Comparison of ENCODE assay signal across 19 cellular contexts in genomic region chr6:106782524-106783265, GRCh38.
A peak's percentile ranks its signal among the peaks of the same experiment; 100 is the strongest.
DNase-seq lines count a peak whose midpoint lies in the region; ATAC-seq, FAIRE-seq and TF ChIP-seq lines count a peak whose summit lies in the region.
"Had no signal": no experiment of that assay in that cellular context is flagged by ENCODE, and none has a peak within 500 bp of the region (broad histone marks: within the 10 kb centered on the region; RNA-seq: fewer than 3 reads in every experiment).

No MANE protein-coding gene starts in this region.

- H4K8ac ChIP-seq in H1 (ENCODE audit: extremely low read depth, insufficient read depth, low read length) = no peak overlapping the region

- H4K5ac ChIP-seq in H1 (ENCODE audit: insufficient read length, low read depth, low read length) = no peak overlapping the region

- H2AFZ ChIP-seq in H1 (ENCODE audit: low read length) = peak overlapping the region; percentile 61; the same call in 1 of the 2 replicates
- no peak overlapping the region for H2AFZ ChIP-seq in smooth muscle cell (ENCODE audit: low read depth)

- H3K4ac ChIP-seq in H1 (replicated peaks; ENCODE audit: insufficient read length, low read depth, low read length) = no peak overlapping the region

- peaks cover 14% of the 10 kb centered on the region for H3K27me3 ChIP-seq in left ventricle myocardium inferior (ENCODE audit: low read depth)
- H3K27me3 ChIP-seq in H1 (replicated peaks in 1 of 4; ENCODE audit: control insufficient read depth in 3 of 4, extremely low read depth in 1 of 4, insufficient read depth in 3 of 4, low read length in 3 of 4) = no peaks in the 10 kb centered on the region
- no peaks in the 10 kb centered on the region for H3K27me3 ChIP-seq in smooth muscle cell (ENCODE audit: low read depth)
- H3K27me3 ChIP-seq: left lung had no signal

- no peaks in the 10 kb centered on the region for H3K23me2 ChIP-seq in H1 (ENCODE audit: low read depth, low read length)

- no peak for TF ChIP-seq POLR2A in H1 (IDR thresholded peaks at IDR 0.05; ENCODE audit: control extremely low read depth in 1 of 2, low read depth in 2 of 2, low read length in 2 of 2)

- no peak overlapping the region for H2BK15ac ChIP-seq in H1 (ENCODE audit: low read length)

- no peak overlapping the region for H3K23ac ChIP-seq in H1 (ENCODE audit: insufficient read length)

- H3K4me2 ChIP-seq in H1 (ENCODE audit: insufficient read depth in 1 of 2, low read depth in 2 of 2, low read length in 2 of 2) (no peak overlapping the region), smooth muscle cell (peak overlapping the region; percentile 24)
- H3K4me2 ChIP-seq: KMS-11 had no signal

- CTCF ChIA-PET in H1 (lab: Charles Lee; ENCODE audit: partially characterized antibody) = interaction anchor here (0.8 to 1.1 kb wide), 3 partner anchors 11 to 215 kb away, joined by 3 to 6 read pairs (median 3); no protein-coding TSS in a partner anchor

- 82% methylated on average over 14 of the region's 14 CpGs; no CpG with 5 or more reads in 1 of the 2 experiments for WGBS in H1 (ENCODE audit: extremely low coverage in 1 of 2, insufficient coverage in 1 of 2, insufficient read length in 1 of 2, insufficient replicate concordance in 2 of 2, low coverage in 1 of 2, low lambda C conversion rate in 2 of 2, missing lambda C conversion rate in 1 of 2), 2 experiments
- WGBS in smooth muscle cell (ENCODE audit: low lambda C conversion rate) = 39% methylated on average over 14 of the region's 14 CpGs

- no peak for TF ChIP-seq RAD21 in H1 (IDR thresholded peaks at IDR 0.05 in 1 of 2, conservative IDR thresholded peaks at IDR 0.05 in 1 of 2; ENCODE audit: low read depth in 2 of 2, low read length in 2 of 2)

- no peaks in the 10 kb centered on the region for H3K36me3 ChIP-seq in left ventricle myocardium inferior
- no peaks in the 10 kb centered on the region; a peak in 1 of 8 replicates for H3K36me3 ChIP-seq in H1 (ENCODE audit: control insufficient read depth in 2 of 4, insufficient read depth in 4 of 4, low read length in 3 of 4)
- H3K36me3 ChIP-seq in smooth muscle cell (ENCODE audit: low read depth) = no peaks in the 10 kb centered on the region
- H3K36me3 ChIP-seq: left lung had no signal

- H2BK20ac ChIP-seq in H1 (ENCODE audit: low read length) = no peak overlapping the region

- H3K27ac ChIP-seq in left ventricle myocardium inferior (replicated peaks) = no peak overlapping the region
- H3K27ac ChIP-seq in H1 (ENCODE audit: low read depth, low read length) = no peak overlapping the region
- no peak overlapping the region for H3K27ac ChIP-seq in smooth muscle cell (ENCODE audit: low read depth)
- H3K27ac ChIP-seq: KMS-11, left lung had no signal

- H3K9me3 ChIP-seq in left ventricle myocardium inferior (replicated peaks) = no peaks in the 10 kb centered on the region
- H3K9me3 ChIP-seq in H1 (ENCODE audit: insufficient read depth in 2 of 2, low read depth in 1 of 2, low read length in 1 of 2) = peaks cover 11 to 30% of the 10 kb centered on the region in 2 experiments
- no peaks in the 10 kb centered on the region for H3K9me3 ChIP-seq in smooth muscle cell (replicated peaks; ENCODE audit: low read depth)

- no peak overlapping the region for H2BK120ac ChIP-seq in H1 (replicated peaks; ENCODE audit: low read depth, low read length)

- no peaks in the 10 kb centered on the region for H3F3A ChIP-seq in smooth muscle cell (ENCODE audit: low read depth)

- H3K4me3 ChIP-seq in left ventricle myocardium inferior = no peak overlapping the region
- H3K4me3 ChIP-seq in H1 (ENCODE audit: extremely low read depth in 1 of 4, insufficient read depth in 2 of 4, low read depth in 3 of 4, low read length in 4 of 4) = no peak overlapping the region
- no peak overlapping the region for H3K4me3 ChIP-seq in smooth muscle cell
- H3K4me3 ChIP-seq: GM12878, left lung had no signal

- H2BK5ac ChIP-seq in H1 (ENCODE audit: low read depth, low read length) = no peak overlapping the region

- H3K4me1 ChIP-seq in left ventricle myocardium inferior (peaks cover 5% of the 10 kb centered on the region), H1 (replicated peaks in 1 of 4; ENCODE audit: control insufficient read depth in 3 of 4, insufficient read depth in 4 of 4, low read length in 3 of 4) (peaks cover 0 to 3% (median 1%) of the 10 kb centered on the region in 4 experiments; a peak in 3 of 7 replicates), smooth muscle cell (ENCODE audit: low read depth) (no peaks in the 10 kb centered on the region)
- H3K4me1 ChIP-seq: left lung had no signal

- H3K79me1 ChIP-seq in H1 (ENCODE audit: low read depth, low read length) = no peaks in the 10 kb centered on the region

- FAIRE-seq in H1 (lab: Jason Lieb, UNC) = peak; percentile 13
- FAIRE-seq: A204.1, GM12878 had no signal

- TF ChIP-seq EP300 in H1 (IDR thresholded peaks at IDR 0.05; ENCODE audit: borderline replicate concordance in 1 of 2, low read depth in 2 of 2, low read length in 2 of 2) = no peak

- H3K56ac ChIP-seq in H1 (replicated peaks; ENCODE audit: insufficient read length, low read depth, low read length) = no peak overlapping the region

- ATAC-seq in Right ventricle myocardium superior (ENCODE audit: poor library complexity) = peak; percentile 66
- ATAC-seq: GM12878, left lung had no signal

- H4K20me1 ChIP-seq in H1 (replicated peaks in 1 of 2; ENCODE audit: control insufficient read depth in 1 of 2, insufficient read depth in 2 of 2, low read length in 2 of 2) = no peaks in the 10 kb centered on the region
- H4K20me1 ChIP-seq in smooth muscle cell (ENCODE audit: low read depth) = no peaks in the 10 kb centered on the region

- H4K91ac ChIP-seq in H1 (replicated peaks; ENCODE audit: insufficient read length, low read length) = no peak overlapping the region

- H3K18ac ChIP-seq in H1 (ENCODE audit: extremely low read depth, low read length) = no peak overlapping the region; the same call in 1 of the 2 replicates

- intact Hi-C loops in Right ventricle myocardium superior (cut with DNase I) (no loop called here), left ventricle myocardium inferior (cut with micrococcal nuclease) (no loop called here)

- H3K79me2 ChIP-seq in H1 (ENCODE audit: control insufficient read depth in 1 of 2, insufficient read depth in 2 of 2, low read length in 2 of 2) (no peaks in the 10 kb centered on the region), smooth muscle cell (ENCODE audit: low read depth) (no peaks in the 10 kb centered on the region)

- no peak overlapping the region for H2BK12ac ChIP-seq in H1 (ENCODE audit: low read depth, low read length)

- POLR2A ChIA-PET in H1 (lab: Charles Lee; ENCODE audit: partially characterized antibody) = interaction anchor here (0.5 to 1.5 kb wide), 2 partner anchors 9 to 68 kb away, joined by 3 to 4 read pairs; no protein-coding TSS in a partner anchor

- no peak overlapping the region for H2AK5ac ChIP-seq in H1 (ENCODE audit: low read depth, low read length)

- no peak overlapping the region for H3K14ac ChIP-seq in H1 (ENCODE audit: insufficient read length)

- no peak overlapping the region for H3K9ac ChIP-seq in H1 (replicated peaks in 1 of 4; ENCODE audit: extremely low read depth in 1 of 4, low read depth in 3 of 4, low read length in 3 of 4)
- H3K9ac ChIP-seq in smooth muscle cell (ENCODE audit: low read depth) = no peak overlapping the region
- H3K9ac ChIP-seq: KMS-11 had no signal

- TF ChIP-seq CTCF in left ventricle myocardium inferior (IDR thresholded peaks at IDR 0.05; ENCODE audit: borderline replicate concordance) = no peak
- TF ChIP-seq CTCF in H1 (IDR thresholded peaks at IDR 0.05; ENCODE audit: control extremely low read depth in 1 of 3, insufficient read depth in 1 of 3, low read depth in 1 of 3, low read length in 3 of 3) = no peak
- TF ChIP-seq CTCF in smooth muscle cell (IDR thresholded peaks at IDR 0.05; ENCODE audit: borderline replicate concordance, insufficient read depth, poor library complexity, severe bottlenecking) = no peak

- DNase-seq in Right ventricle myocardium superior (no peak), left ventricle myocardium inferior (no peak), H1 (ENCODE audit: low read depth in 1 of 2, low spot score in 2 of 2) (no peak), left kidney (ENCODE audit: low read depth, low spot score) (peak; percentile 36), smooth muscle cell (lab: John Stamatoyannopoulos, UW; ENCODE audit: unreplicated experiment) (no peak), NCI-H446 treated with DMSO at 0.1 percent for 48 hours (lab: John Stamatoyannopoulos, UW) (no peak), NOMO-1 treated with dmso at 0.1 percent for 144 hours (lab: John Stamatoyannopoulos, UW; ENCODE audit: unreplicated experiment) (no peak)
- DNase-seq in activated CD4-positive, alpha-beta T cell treated with anti-CD3 and anti-CD28 coated beads, Interleukin-2, amount 50 U/mL, for 4 hours = no peak
- DNase-seq: activated CD4-positive, alpha-beta T cell treated with anti-CD3 and anti-CD28 coated beads, Interleukin-2, amount 10 ng/mL, durations not matched to agents 24 days and 14 days; DMS79; effector CD8-positive, alpha-beta T cell; HCEC 1CT; left lung; NCI-H187; SHP77 treated with DMSO at 0.1 percent for 48 hours; stimulated activated CD4-positive, alpha-beta T cell treated with anti-CD3 and anti-CD28 coated beads, Interleukin-15, amount 100 ng/mL, for 24 hours had no signal

TF ChIP-seq in H1, 55 proteins besides CTCF, POLR2A, EP300 and RAD21:
- TF ChIP-seq, protein P1, sequence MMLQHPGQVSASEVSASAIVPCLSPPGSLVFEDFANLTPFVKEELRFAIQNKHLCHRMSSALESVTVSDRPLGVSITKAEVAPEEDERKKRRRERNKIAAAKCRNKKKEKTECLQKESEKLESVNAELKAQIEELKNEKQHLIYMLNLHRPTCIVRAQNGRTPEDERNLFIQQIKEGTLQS (IDR thresholded peaks at IDR 0.05; ENCODE audit: insufficient read depth, low read depth, low read length) = no peak
